Comparison of ENCODE assay signal across 12 cellular contexts in the genomic region with DNA sequence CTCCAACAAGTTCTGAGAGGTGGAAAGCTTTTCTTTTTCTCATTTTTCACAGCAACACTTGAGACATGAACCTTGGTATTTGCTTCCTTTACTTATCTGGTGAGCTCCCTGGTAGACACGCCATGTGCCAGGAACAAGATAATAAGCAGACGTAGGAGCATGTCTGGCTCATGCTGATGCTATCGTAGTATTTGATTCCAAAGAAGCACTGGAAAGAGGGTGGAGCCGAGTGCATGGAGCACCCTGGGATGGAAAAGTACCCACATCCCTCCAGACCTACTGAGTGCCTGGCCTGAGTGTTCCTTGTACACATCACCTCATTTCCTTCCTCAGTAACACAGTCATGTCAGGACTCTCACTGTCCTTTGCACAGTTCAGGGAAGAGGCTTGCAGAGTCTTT.
"Had no signal": no experiment of that assay in that cellular context is flagged by ENCODE, and none has a peak within 500 bp of the region (broad histone marks: within the 10 kb centered on the region; RNA-seq: fewer than 3 reads in every experiment).

No MANE protein-coding gene starts in this region.

- H3K36me3 ChIP-seq: colonic mucosa, thoracic aorta had no signal

- H3K36me3 Mint-ChIP-seq: activated naive CD4-positive, alpha-beta T cell treated with anti-CD3 and anti-CD28 coated beads, Interleukin-2, amount 10 ng/mL, durations not matched to agents 7 days and 5 days; natural killer cell treated with Interleukin-12 subunit alpha and Interleukin-12 subunit beta and Interleukin-15 and Interleukin-18, amount 100 ng/mL, for 72 hours had no signal

- H3K27me3 Mint-ChIP-seq: activated naive CD4-positive, alpha-beta T cell treated with anti-CD3 and anti-CD28 coated beads, Interleukin-2, amount 10 ng/mL, durations not matched to agents 7 days and 5 days; activated T-helper 17 cell treated with anti-CD3 and anti-CD28 coated beads, Interleukin-2, amount 50 U/mL, for 72 hours; natural killer cell treated with Interleukin-12 subunit alpha and Interleukin-12 subunit beta and Interleukin-15 and Interleukin-18, amount 100 ng/mL, for 72 hours; stimulated activated naive CD8-positive, alpha-beta T cell treated with anti-CD3 and anti-CD28 coated beads, Interleukin-15, amount 100 ng/mL, for 72 hours had no signal

- H3K27ac Mint-ChIP-seq: activated naive CD4-positive, alpha-beta T cell treated with anti-CD3 and anti-CD28 coated beads, Interleukin-2, amount 10 ng/mL, durations not matched to agents 7 days and 5 days; activated T-helper 17 cell treated with anti-CD3 and anti-CD28 coated beads, Interleukin-2, amount 50 U/mL, for 72 hours; natural killer cell treated with Interleukin-12 subunit alpha and Interleukin-12 subunit beta and Interleukin-15 and Interleukin-18, amount 100 ng/mL, for 72 hours; stimulated activated naive CD8-positive, alpha-beta T cell treated with anti-CD3 and anti-CD28 coated beads, Interleukin-15, amount 100 ng/mL, for 72 hours had no signal

- H3K4me1 Mint-ChIP-seq: activated naive CD4-positive, alpha-beta T cell treated with anti-CD3 and anti-CD28 coated beads, Interleukin-2, amount 10 ng/mL, durations not matched to agents 7 days and 5 days; activated T-helper 17 cell treated with anti-CD3 and anti-CD28 coated beads, Interleukin-2, amount 50 U/mL, for 72 hours; stimulated activated naive CD8-positive, alpha-beta T cell treated with anti-CD3 and anti-CD28 coated beads, Interleukin-15, amount 100 ng/mL, for 72 hours had no signal

- ATAC-seq: activated T-helper 17 cell treated with anti-CD3 and anti-CD28 coated beads, Interleukin-2, amount 50 U/mL, for 72 hours; natural killer cell treated with Interleukin-12 subunit alpha and Interleukin-12 subunit beta and Interleukin-15 and Interleukin-18, amount 100 ng/mL, for 72 hours; stimulated activated naive CD8-positive, alpha-beta T cell treated with anti-CD3 and anti-CD28 coated beads, Interleukin-15, amount 100 ng/mL, for 72 hours had no signal

- H3K27ac ChIP-seq: colonic mucosa, skin epidermis, thoracic aorta had no signal

- DNase-seq: activated CD4-positive, alpha-beta T cell treated with anti-CD3 and anti-CD28 coated beads, Interleukin-2, amount 50 U/mL, for 1 hour; activated naive CD4-positive, alpha-beta T cell treated with anti-CD3 and anti-CD28 coated beads, Interleukin-2, amount 10 ng/mL, durations not matched to agents 7 days and 5 days; activated T-cell treated with anti-CD3 and anti-CD28 coated beads for 4 hours; caudate nucleus; colonic mucosa; hippocampal formation; stimulated activated CD4-positive, alpha-beta T cell treated with anti-CD3 and anti-CD28 coated beads, Interleukin-4, amount 100 ng/mL, for 4 hours; stimulated activated naive CD8-positive, alpha-beta T cell treated with anti-CD3 and anti-CD28 coated beads, Interleukin-15, amount 100 ng/mL, for 72 hours had no signal

- H3K27me3 ChIP-seq: colonic mucosa had no signal

- H3K4me3 Mint-ChIP-seq: activated naive CD4-positive, alpha-beta T cell treated with anti-CD3 and anti-CD28 coated beads, Interleukin-2, amount 10 ng/mL, durations not matched to agents 7 days and 5 days; activated T-helper 17 cell treated with anti-CD3 and anti-CD28 coated beads, Interleukin-2, amount 50 U/mL, for 72 hours; natural killer cell treated with Interleukin-12 subunit alpha and Interleukin-12 subunit beta and Interleukin-15 and Interleukin-18, amount 100 ng/mL, for 72 hours; stimulated activated naive CD8-positive, alpha-beta T cell treated with anti-CD3 and anti-CD28 coated beads, Interleukin-15, amount 100 ng/mL, for 72 hours had no signal

- H3K9me3 ChIP-seq: colonic mucosa, thoracic aorta had no signal

- H3K4me3 ChIP-seq: colonic mucosa, skin epidermis, thoracic aorta had no signal

- H3K4me1 ChIP-seq: colonic mucosa had no signal
